In genomic region chr19:7292950-7293794, GRCh38 we compare ENCODE assay signal across 1 cellular context.
TF ChIP-seq lines count a peak whose summit lies in the region.

No MANE protein-coding gene starts in this region.

TF ChIP-seq in HEK293, 187 proteins besides CTCF, POLR2A, EP300 and RAD21 (continued from another document):
- TF ChIP-seq PATZ1 (tag by site-specific recombination; IDR thresholded peaks at IDR 0.05) (0 out of 2 replicates have a peak, but pooled peaks have one; percentile 28), TRIM28 (IDR thresholded peaks at IDR 0.05; ENCODE audit: borderline replicate concordance, low read length) (no peak), SP7 (tag by site-specific recombination; IDR thresholded peaks at IDR 0.05) (peak; percentile 34; the same call in 1 of the 2 replicates), SP3 (tag by site-specific recombination; IDR thresholded peaks at IDR 0.05) (no peak), ZNF580 (tag by site-specific recombination; IDR thresholded peaks at IDR 0.05) (0 out of 2 replicates have a peak, but pooled peaks have one; percentile 33), ZNF398 (tag by site-specific recombination; IDR thresholded peaks at IDR 0.05) (0 out of 2 replicates have a peak, but pooled peaks have one; percentile 14), ZNF366 (tag by site-specific recombination; conservative IDR thresholded peaks at IDR 0.05) (no peak), SP2 (tag by site-specific recombination; IDR thresholded peaks at IDR 0.05) (peak; percentile 15; the same call in 1 of the 2 replicates), ZNF202 (tag by site-specific recombination; IDR thresholded peaks at IDR 0.05; ENCODE audit: borderline replicate concordance) (no peak), ZBTB8A (tag by site-specific recombination; IDR thresholded peaks at IDR 0.05) (peak; percentile 96), ZNF768 (tag by site-specific recombination; IDR thresholded peaks at IDR 0.05) (no peak), ZNF132 (tag by site-specific recombination; IDR thresholded peaks at IDR 0.05; ENCODE audit: borderline replicate concordance) (no peak), HIC1 (tag by site-specific recombination; IDR thresholded peaks at IDR 0.05) (peak; percentile 53; the same call in 1 of the 2 replicates), ZNF518A (tag by site-specific recombination; conservative IDR thresholded peaks at IDR 0.05; ENCODE audit: low read depth) (no peak), ZBTB7A (tag by site-specific recombination; IDR thresholded peaks at IDR 0.05; ENCODE audit: low read depth) (no peak), ZNF148 (tag by site-specific recombination; IDR thresholded peaks at IDR 0.05; ENCODE audit: borderline replicate concordance) (no peak), OVOL3 (tag by site-specific recombination; IDR thresholded peaks at IDR 0.05) (no peak), ZFHX2 (tag by site-specific recombination; conservative IDR thresholded peaks at IDR 0.05) (peak; percentile 57), ZNF324 (tag by site-specific recombination; IDR thresholded peaks at IDR 0.05) (no peak), GLIS2 (tag by site-specific recombination; IDR thresholded peaks at IDR 0.05) (0 out of 2 replicates have a peak, but pooled peaks have one; percentile 26), ZBTB6 (tag by site-specific recombination; IDR thresholded peaks at IDR 0.05) (no peak), ZNF239 (tag by site-specific recombination; IDR thresholded peaks at IDR 0.05) (no peak)
